Comparison of ENCODE assay signal across 16 cellular contexts in the genomic region with DNA sequence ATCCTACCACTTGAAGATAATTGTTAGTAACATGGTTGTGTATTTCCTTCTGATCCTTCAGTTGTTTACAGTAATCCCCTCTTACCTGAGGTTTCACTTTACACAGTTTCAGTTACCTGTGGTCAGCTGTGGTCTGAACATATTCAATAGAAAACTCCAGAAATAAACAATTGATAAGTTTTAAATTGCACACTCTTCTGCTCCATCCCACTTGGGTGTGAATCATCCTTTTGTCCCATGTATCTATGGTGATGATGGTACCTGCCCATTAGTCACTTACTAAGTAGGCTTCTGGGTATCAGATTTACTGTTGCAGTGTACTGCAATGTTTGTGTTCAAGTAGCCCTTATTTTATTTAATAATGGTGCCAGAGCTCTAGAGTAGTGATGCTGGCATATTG.
A peak's percentile ranks its signal among the peaks of the same experiment; 100 is the strongest.
DNase-seq lines count a peak whose midpoint lies in the region; ATAC-seq and TF ChIP-seq lines count a peak whose summit lies in the region.
"Had no signal": no experiment of that assay in that cellular context is flagged by ENCODE, and none has a peak within 500 bp of the region (broad histone marks: within the 10 kb centered on the region; RNA-seq: fewer than 3 reads in every experiment).

No MANE protein-coding gene starts in this region.

- ATAC-seq in activated T-cell treated with anti-CD3 and anti-CD28 coated beads, Interleukin-2, amount 50 U/mL, for 4 hours = peak; percentile 78 to 98
- peak; percentile 63 for ATAC-seq in HG02870 (IDR thresholded peaks at IDR 0.05; ENCODE audit: unreplicated experiment)
- peak; percentile 100 for ATAC-seq in stimulated activated effector memory CD8-positive, alpha-beta T cell treated with anti-CD3 and anti-CD28 coated beads, Interleukin-12 subunit alpha, Interleukin-12 subunit beta, amount 100 ng/mL, for 72 hours
- ATAC-seq in GM21526 (IDR thresholded peaks at IDR 0.05; ENCODE audit: low FRiP score, unreplicated experiment) = no peak
- ATAC-seq: left colon, upper lobe of right lung had no signal

- no peak overlapping the region for H2AFZ ChIP-seq in OCI-LY7 (ENCODE audit: low read length)

- peaks cover 3% of the 10 kb centered on the region for H3K4me1 Mint-ChIP-seq in activated T-cell treated with anti-CD3 and anti-CD28 coated beads, Interleukin-2, amount 50 U/mL, for 4 hours (ENCODE audit: low read depth)
- peaks cover 10% of the 10 kb centered on the region for H3K4me1 Mint-ChIP-seq in stimulated activated effector memory CD8-positive, alpha-beta T cell treated with anti-CD3 and anti-CD28 coated beads, Interleukin-12 subunit alpha, Interleukin-12 subunit beta, amount 100 ng/mL, for 72 hours
- H3K4me1 Mint-ChIP-seq: nephron progenitor cell had no signal

- H4K20me1 ChIP-seq in OCI-LY7 (ENCODE audit: insufficient read depth, low read length) = no peaks in the 10 kb centered on the region

- no peak overlapping the region for H3K27ac ChIP-seq in OCI-LY7 (ENCODE audit: low read depth, low read length, poor library complexity, severe bottlenecking)
- H3K27ac ChIP-seq: SJCRH30, skin epidermis, upper lobe of right lung, WERI-Rb-1 had no signal

- H3K36me3 ChIP-seq in OCI-LY7 (ENCODE audit: insufficient read depth, low read length) = no peaks in the 10 kb centered on the region
- H3K36me3 ChIP-seq: SJCRH30, upper lobe of right lung, WERI-Rb-1 had no signal

- peaks cover 3% of the 10 kb centered on the region for H3K36me3 Mint-ChIP-seq in activated T-cell treated with anti-CD3 and anti-CD28 coated beads, Interleukin-2, amount 50 U/mL, for 4 hours (ENCODE audit: insufficient read depth)
- no peaks in the 10 kb centered on the region for H3K36me3 Mint-ChIP-seq in stimulated activated effector memory CD8-positive, alpha-beta T cell treated with anti-CD3 and anti-CD28 coated beads, Interleukin-12 subunit alpha, Interleukin-12 subunit beta, amount 100 ng/mL, for 72 hours

- no peak overlapping the region for H3K4me3 Mint-ChIP-seq in activated T-cell treated with anti-CD3 and anti-CD28 coated beads, Interleukin-2, amount 50 U/mL, for 4 hours
- no peak overlapping the region for H3K4me3 Mint-ChIP-seq in stimulated activated effector memory CD8-positive, alpha-beta T cell treated with anti-CD3 and anti-CD28 coated beads, Interleukin-12 subunit alpha, Interleukin-12 subunit beta, amount 100 ng/mL, for 72 hours
- H3K4me3 Mint-ChIP-seq: nephron progenitor cell had no signal

- H3K4me2 ChIP-seq in OCI-LY7 (ENCODE audit: low read length) = no peak overlapping the region

- no peak overlapping the region for H3K4me3 ChIP-seq in OCI-LY7 (ENCODE audit: low read depth, low read length, poor library complexity, severe bottlenecking)
- H3K4me3 ChIP-seq: SJCRH30, skin epidermis, upper lobe of right lung had no signal

- H3K9me3 Mint-ChIP-seq in activated T-cell treated with anti-CD3 and anti-CD28 coated beads, Interleukin-2, amount 50 U/mL, for 4 hours = no peaks in the 10 kb centered on the region
- H3K9me3 Mint-ChIP-seq in stimulated activated effector memory CD8-positive, alpha-beta T cell treated with anti-CD3 and anti-CD28 coated beads, Interleukin-12 subunit alpha, Interleukin-12 subunit beta, amount 100 ng/mL, for 72 hours = no peaks in the 10 kb centered on the region
- H3K9me3 Mint-ChIP-seq: activated T-helper 2 cell treated with anti-CD3 and anti-CD28 coated beads, Interferon-gamma antibody, Interleukin-2, Interleukin-4, amounts not matched to agents 10 μg/mL and 5 μg/mL and 100 μg/mL, durations not matched to agents 14 hours and 24 hours and 36 hours; nephron progenitor cell had no signal

- no peaks in the 10 kb centered on the region for H3K4me1 ChIP-seq in OCI-LY7 (ENCODE audit: insufficient read depth, low read length, poor library complexity, severe bottlenecking)
- H3K4me1 ChIP-seq: SJCRH30, upper lobe of right lung had no signal

- no peak for TF ChIP-seq CTCF in OCI-LY7 (conservative IDR thresholded peaks at IDR 0.05; ENCODE audit: low read length)

- CTCF ChIA-PET in OCI-LY7 (lab: Charles Lee; ENCODE audit: unreplicated experiment) = no interaction called here

- no TSS peak for BruUV-seq in OCI-LY7 (replicated peaks; lab: Mats Ljungman, UMichigan)

- intact Hi-C loops in OCI-LY7 (cut with micrococcal nuclease; ENCODE audit: unreplicated experiment) = no loop called here

- POLR2A ChIA-PET in OCI-LY7 (lab: Charles Lee) = interaction anchor here (0.8 kb wide), 1 partner anchor 14 kb away, joined by 3 read pairs; no protein-coding TSS in a partner anchor

- no peak for DNase-seq in activated T-cell treated with anti-CD3 and anti-CD28 coated beads, Interleukin-2, amount 50 U/mL, for 4 hours
- DNase-seq in activated T-cell treated with anti-CD3 and anti-CD28 coated beads, Interleukin-2, amount 50 U/mL, for 48 hours = no peak
- peak; percentile 22 for DNase-seq in RKO (ENCODE audit: low spot score)
- no peak for DNase-seq in stimulated activated effector memory CD8-positive, alpha-beta T cell treated with anti-CD3 and anti-CD28 coated beads, Interleukin-12 subunit alpha, Interleukin-12 subunit beta, amount 100 ng/mL, for 72 hours (ENCODE audit: low spot score in 2 of 2)
- DNase-seq in OCI-LY7 (ENCODE audit: low spot score) = no peak
- no peak for DNase-seq in GDM1 (lab: John Stamatoyannopoulos, UW)
- DNase-seq: left colon, NCI-H524 treated with DMSO at 0.1 percent for 48 hours, nephron progenitor cell, SJCRH30, upper lobe of right lung, WERI-Rb-1 had no signal

- no peaks in the 10 kb centered on the region for H3K9me2 ChIP-seq in OCI-LY7 (ENCODE audit: insufficient read depth, low read length)

- H3K79me2 ChIP-seq in OCI-LY7 (ENCODE audit: insufficient read depth, low read depth, low read length) = no peaks in the 10 kb centered on the region

- H3K27ac Mint-ChIP-seq in stimulated activated effector memory CD8-positive, alpha-beta T cell treated with anti-CD3 and anti-CD28 coated beads, Interleukin-12 subunit alpha, Interleukin-12 subunit beta, amount 100 ng/mL, for 72 hours = no peak overlapping the region
- H3K27ac Mint-ChIP-seq: activated T-helper 2 cell treated with anti-CD3 and anti-CD28 coated beads, Interferon-gamma antibody, Interleukin-2, Interleukin-4, amounts not matched to agents 10 μg/mL and 5 μg/mL and 100 μg/mL, durations not matched to agents 14 hours and 24 hours and 36 hours; nephron progenitor cell had no signal

- H3K27me3 Mint-ChIP-seq in activated T-cell treated with anti-CD3 and anti-CD28 coated beads, Interleukin-2, amount 50 U/mL, for 4 hours (ENCODE audit: low read depth) = no peaks in the 10 kb centered on the region

- no peaks in the 10 kb centered on the region for H3K9me3 ChIP-seq in OCI-LY7 (ENCODE audit: low read length)
- H3K9me3 ChIP-seq: SJCRH30, upper lobe of right lung had no signal
